ENCODE assay signal across 21 cellular contexts in genomic region chr7:64300641-64301405, GRCh38. TPM values are rescaled to one million over a fixed set of nuclear protein-coding genes. Genes with fewer than 3 reads are reported as not detected.
"Had no signal": no experiment of that assay in that cellular context is flagged by ENCODE, and none has a peak within 500 bp of the region (broad histone marks: within the 10 kb centered on the region; RNA-seq: fewer than 3 reads in every experiment).

No MANE protein-coding gene starts in this region.

- H3K27me3 ChIP-seq: hepatocyte, upper lobe of left lung had no signal

- H3K4me1 ChIP-seq: upper lobe of left lung had no signal

- H3K9me3 ChIP-seq: upper lobe of left lung had no signal

- H3K27ac ChIP-seq: hepatocyte, skin epidermis, upper lobe of left lung had no signal

- H2AFZ ChIP-seq: hepatocyte had no signal

- H3K27ac Mint-ChIP-seq: activated CD8-positive, alpha-beta memory T cell treated with anti-CD3 and anti-CD28 coated beads, Interleukin-2, amount 10 ng/mL, durations not matched to agents 7 days and 5 days; activated naive CD4-positive, alpha-beta T cell treated with anti-CD3 and anti-CD28 coated beads for 36 hours; activated naive CD8-positive, alpha-beta T cell treated with anti-CD3 and anti-CD28 coated beads, Interleukin-2, amount 50 U/mL, for 24 hours; activated T-helper 2 cell treated with anti-CD3 and anti-CD28 coated beads, Interferon-gamma antibody, Interleukin-2, Interleukin-4, amounts not matched to agents 10 μg/mL and 5 μg/mL and 100 μg/mL, durations not matched to agents 14 hours and 24 hours and 36 hours; dendritic cell treated with granulocyte-macrophage colony-stimulating factor and Interleukin-4, amounts not matched to agents 40 ng/mL and 50 ng/mL, for 4 days; effector memory CD8-positive, alpha-beta T cell; natural killer cell treated with Interleukin-12 subunit alpha and Interleukin-12 subunit beta and Interleukin-15 and Interleukin-18, amount 100 ng/mL, for 72 hours; T-helper 1 cell treated with Interleukin-12 subunit alpha and Interleukin-12 subunit beta and Interleukin-4 antibody, amounts not matched to agents 30 μg/mL and 1 μg/mL, for 36 hours had no signal

- H3K4me2 ChIP-seq: hepatocyte had no signal

- H3K4me3 ChIP-seq: hepatocyte, skin epidermis, upper lobe of left lung had no signal

- H3K4me3 Mint-ChIP-seq: activated CD8-positive, alpha-beta memory T cell treated with anti-CD3 and anti-CD28 coated beads, Interleukin-2, amount 10 ng/mL, durations not matched to agents 7 days and 5 days; activated naive CD4-positive, alpha-beta T cell treated with anti-CD3 and anti-CD28 coated beads for 36 hours; activated naive CD8-positive, alpha-beta T cell treated with anti-CD3 and anti-CD28 coated beads, Interleukin-2, amount 50 U/mL, for 24 hours; dendritic cell treated with granulocyte-macrophage colony-stimulating factor and Interleukin-4, amounts not matched to agents 40 ng/mL and 50 ng/mL, for 4 days; effector memory CD8-positive, alpha-beta T cell; natural killer cell treated with Interleukin-12 subunit alpha and Interleukin-12 subunit beta and Interleukin-15 and Interleukin-18, amount 100 ng/mL, for 72 hours; T-helper 1 cell treated with Interleukin-12 subunit alpha and Interleukin-12 subunit beta and Interleukin-4 antibody, amounts not matched to agents 30 μg/mL and 1 μg/mL, for 36 hours had no signal

- H3K27me3 Mint-ChIP-seq: activated CD8-positive, alpha-beta memory T cell treated with anti-CD3 and anti-CD28 coated beads, Interleukin-2, amount 10 ng/mL, durations not matched to agents 7 days and 5 days; activated naive CD8-positive, alpha-beta T cell treated with anti-CD3 and anti-CD28 coated beads, Interleukin-2, amount 50 U/mL, for 24 hours; dendritic cell treated with granulocyte-macrophage colony-stimulating factor and Interleukin-4, amounts not matched to agents 40 ng/mL and 50 ng/mL, for 4 days; effector memory CD8-positive, alpha-beta T cell; natural killer cell treated with Interleukin-12 subunit alpha and Interleukin-12 subunit beta and Interleukin-15 and Interleukin-18, amount 100 ng/mL, for 72 hours had no signal

- H3K79me2 ChIP-seq: hepatocyte had no signal

- H3K36me3 Mint-ChIP-seq: natural killer cell treated with Interleukin-12 subunit alpha and Interleukin-12 subunit beta and Interleukin-15 and Interleukin-18, amount 100 ng/mL, for 72 hours had no signal

- ATAC-seq: activated CD8-positive, alpha-beta memory T cell treated with anti-CD3 and anti-CD28 coated beads, Interleukin-2, amount 10 ng/mL, durations not matched to agents 7 days and 5 days; activated naive CD8-positive, alpha-beta T cell treated with anti-CD3 and anti-CD28 coated beads, Interleukin-2, amount 50 U/mL, for 24 hours; effector memory CD8-positive, alpha-beta T cell; left lobe of liver; natural killer cell treated with Interleukin-12 subunit alpha and Interleukin-12 subunit beta and Interleukin-15 and Interleukin-18, amount 100 ng/mL, for 72 hours; stimulated activated naive CD8-positive, alpha-beta T cell treated with anti-CD3 and anti-CD28 coated beads, Interleukin-15, Interleukin-2, amounts not matched to agents 100 U/mL and 50 U/mL, for 24 hours had no signal

- H3K36me3 ChIP-seq: upper lobe of left lung had no signal

- DNase-seq: activated CD4-positive, alpha-beta T cell treated with anti-CD3 and anti-CD28 coated beads for 4 hours; activated CD8-positive, alpha-beta memory T cell treated with anti-CD3 and anti-CD28 coated beads, Interleukin-2, amount 10 ng/mL, durations not matched to agents 7 days and 5 days; activated naive CD4-positive, alpha-beta T cell treated with anti-CD3 and anti-CD28 coated beads for 36 hours; activated naive CD8-positive, alpha-beta T cell treated with anti-CD3 and anti-CD28 coated beads, Interleukin-2, amount 50 U/mL, for 24 hours; activated T-cell treated with anti-CD3 and anti-CD28 coated beads, Interleukin-2, amount 50 U/mL, for 1 hour; aorta; cerebellar nuclear complex; effector memory CD8-positive, alpha-beta T cell; islet precursor cell; mesendoderm; stimulated activated CD4-positive, alpha-beta T cell treated with anti-CD3 and anti-CD28 coated beads, Interleukin-15, amount 100 ng/mL, for 24 hours; stimulated activated CD4-positive, alpha-beta T cell treated with anti-CD3 and anti-CD28 coated beads, Interleukin-4, amount 100 ng/mL, for 4 hours; stimulated activated naive CD8-positive, alpha-beta T cell treated with anti-CD3 and anti-CD28 coated beads, Interleukin-15, Interleukin-2, amounts not matched to agents 100 U/mL and 50 U/mL, for 24 hours; upper lobe of left lung had no signal

- H3K9me3 Mint-ChIP-seq: effector memory CD8-positive, alpha-beta T cell; natural killer cell treated with Interleukin-12 subunit alpha and Interleukin-12 subunit beta and Interleukin-15 and Interleukin-18, amount 100 ng/mL, for 72 hours had no signal

RNA-seq across cellular contexts. Expression of gene ZNF736, which starts 12.9 kb away (rescaled TPM):
- total RNA-seq: hepatocyte had no signal
- polyA plus RNA-seq: hepatocyte had no signal
